9 cellular contexts compared by ENCODE assay signal in genomic region chr2:120238728-120239487, GRCh38. TPM values are rescaled to one million over a fixed set of nuclear protein-coding genes. Genes with fewer than 3 reads are reported as not detected.
DNase-seq lines count a peak whose midpoint lies in the region; ATAC-seq and TF ChIP-seq lines count a peak whose summit lies in the region.
"Had no signal": no experiment of that assay in that cellular context is flagged by ENCODE, and none has a peak within 500 bp of the region (broad histone marks: within the 10 kb centered on the region; RNA-seq: fewer than 3 reads in every experiment).

No MANE protein-coding gene starts in this region.

- H3K9me3 Mint-ChIP-seq in endodermal cell = no peaks in the 10 kb centered on the region

- no peak overlapping the region for H4K5ac ChIP-seq in mesendoderm (ENCODE audit: low read length)

- H3K9ac ChIP-seq in endodermal cell (ENCODE audit: extremely low read depth, low read length, poor library complexity, severe bottlenecking) = no peak overlapping the region
- H3K9ac ChIP-seq in mesendoderm (ENCODE audit: low read length) = no peak overlapping the region

- H3K27ac ChIP-seq in endodermal cell (ENCODE audit: low read depth, low read length) = no peak overlapping the region
- H3K27ac ChIP-seq in mesendoderm (ENCODE audit: low read depth, low read length) = peak overlapping the region; percentile 77

- H3K4me1 ChIP-seq in endodermal cell (ENCODE audit: control insufficient read depth, insufficient read depth, low read length) (peaks cover 18% of the 10 kb centered on the region), mesendoderm (ENCODE audit: control insufficient read depth, low read depth, low read length) (peaks cover 14% of the 10 kb centered on the region)

- H3K4me1 Mint-ChIP-seq in endodermal cell = peaks cover 28% of the 10 kb centered on the region

- H2BK120ac ChIP-seq in mesendoderm (ENCODE audit: low read depth, low read length) = no peak overlapping the region

- peak overlapping the region; percentile 88 for H2AK5ac ChIP-seq in mesendoderm (ENCODE audit: low read length)

- in situ Hi-C loops in ACHN (cut with HindIII; ENCODE audit: low pct_ligation_motif_present, low pct_unique_long_range_greater_than_20kb, low sequenced_read_pairs) = no loop called here

- H3K4me3 ChIP-seq in endodermal cell (ENCODE audit: low read length) (no peak overlapping the region), mesendoderm (ENCODE audit: low read length) (no peak overlapping the region)

- DNase-seq in ACHN (peak; percentile 95), NCI-H226 (peak; percentile 80), endodermal cell (peak; percentile 58), mesendoderm (no peak), nucleus accumbens (lab: John Stamatoyannopoulos, UW) (no peak)
- no peak for DNase-seq in activated CD4-positive, alpha-beta T cell treated with anti-CD3 and anti-CD28 coated beads, Interleukin-2, amount 50 U/mL, for 1 hour

- H2BK5ac ChIP-seq in mesendoderm (ENCODE audit: low read length) = peak overlapping the region; percentile 76

- peak overlapping the region; percentile 70 for H3K56ac ChIP-seq in mesendoderm (ENCODE audit: low read length)

- peak overlapping the region; percentile 94 for H3K27ac Mint-ChIP-seq in endodermal cell
- H3K27ac Mint-ChIP-seq: B cell had no signal

- whole genome bisulfite sequencing in endodermal cell (ENCODE audit: insufficient coverage in 1 of 2, insufficient read length in 1 of 2), 2 experiments = 89 to 91% methylated on average over 15 to 22 of the region's 22 CpGs
- no CpG with 5 or more reads among the region's 22 CpGs for WGBS in mesendoderm (ENCODE audit: extremely low coverage, insufficient coverage, low lambda C conversion rate)

- no peaks in the 10 kb centered on the region for H3K27me3 ChIP-seq in endodermal cell (ENCODE audit: control insufficient read depth, insufficient read depth, low read length, poor library complexity, severe bottlenecking)
- no peaks in the 10 kb centered on the region for H3K27me3 ChIP-seq in mesendoderm (ENCODE audit: insufficient read depth, low read length, poor library complexity)

- H3K9me3 ChIP-seq in endodermal cell (ENCODE audit: control insufficient read depth, low read length) = no peaks in the 10 kb centered on the region

- no peak overlapping the region for H4K8ac ChIP-seq in mesendoderm (ENCODE audit: low read depth, low read length)

- no peak overlapping the region for H3K4me2 ChIP-seq in mesendoderm (ENCODE audit: low read length)

- peaks cover 3% of the 10 kb centered on the region for H3K27me3 Mint-ChIP-seq in endodermal cell (ENCODE audit: insufficient read depth)
- H3K27me3 Mint-ChIP-seq: B cell had no signal

- H3K4me3 Mint-ChIP-seq in endodermal cell = no peak overlapping the region
- H3K4me3 Mint-ChIP-seq: B cell had no signal

- peak overlapping the region; percentile 5 for H3K18ac ChIP-seq in mesendoderm (ENCODE audit: low read length)

- H3K79me2 ChIP-seq in mesendoderm (ENCODE audit: control insufficient read depth, insufficient read depth, low read length) = no peaks in the 10 kb centered on the region

- H3K79me1 ChIP-seq in mesendoderm (ENCODE audit: low read length) = no peaks in the 10 kb centered on the region

- ATAC-seq in GM21360 (IDR thresholded peaks at IDR 0.05; ENCODE audit: unreplicated experiment) (no peak), GM19328 (IDR thresholded peaks at IDR 0.05; ENCODE audit: unreplicated experiment) (no peak)

- H3K4ac ChIP-seq in mesendoderm (ENCODE audit: low read depth, low read length) = no peak overlapping the region

- H3K36me3 ChIP-seq in endodermal cell (ENCODE audit: control insufficient read depth, insufficient read depth, low read length) = no peaks in the 10 kb centered on the region
- H3K36me3 ChIP-seq in mesendoderm (ENCODE audit: control insufficient read depth, insufficient read depth, low read length) = no peaks in the 10 kb centered on the region

- H3K23ac ChIP-seq in mesendoderm (ENCODE audit: low read length) = no peak overlapping the region

- TF ChIP-seq CTCF in endodermal cell (conservative IDR thresholded peaks at IDR 0.05) = no peak

- no peak overlapping the region for H2BK15ac ChIP-seq in mesendoderm (replicated peaks; ENCODE audit: low read depth)

- no peaks in the 10 kb centered on the region for H3K36me3 Mint-ChIP-seq in endodermal cell (ENCODE audit: low read depth)

RNA-seq across cellular contexts. Expression of gene RALB, which starts 13.7 kb away (rescaled TPM):
- 10 to 100 TPM; 37.1 to 45.8 TPM for total RNA-seq in endodermal cell
- polyA plus RNA-seq in endodermal cell (2013, experiment 1 of 2) = 34.9 TPM
- 34.2 TPM for polyA plus RNA-seq in endodermal cell (2013, experiment 2 of 2)
- polyA plus RNA-seq in mesendoderm (2013, experiment 1 of 2) = 12.0 TPM
- 11.6 TPM for polyA plus RNA-seq in mesendoderm (2013, experiment 2 of 2)

RNA-seq across cellular contexts. Expression of gene TMEM185B, which starts 15.7 kb away (rescaled TPM):
- total RNA-seq in endodermal cell = 10 to 100 TPM; 19.5 to 22.9 TPM
- polyA plus RNA-seq in endodermal cell (2013, experiment 1 of 2) = 19.9 TPM
- 17.1 TPM for polyA plus RNA-seq in endodermal cell (2013, experiment 2 of 2)
- polyA plus RNA-seq in mesendoderm (2013, experiment 1 of 2) = 13.8 TPM
- polyA plus RNA-seq in mesendoderm (2013, experiment 2 of 2) = 14.3 TPM

Comparison
In these comparisons a context has a peak if more than half of its experiments do, and no peak if none do; other contexts are left out.
1. DNase-seq: peak in ACHN (single experiment), NCI-H226 (single experiment) and endodermal cell (single experiment); none in mesendoderm (single experiment), activated CD4-positive, alpha-beta T cell treated with anti-CD3 and anti-CD28 coated beads, Interleukin-2, amount 50 U/mL, for 1 hour (single experiment) and nucleus accumbens (0 of 56).